23 cellular contexts compared by ENCODE assay signal in the genomic region with DNA sequence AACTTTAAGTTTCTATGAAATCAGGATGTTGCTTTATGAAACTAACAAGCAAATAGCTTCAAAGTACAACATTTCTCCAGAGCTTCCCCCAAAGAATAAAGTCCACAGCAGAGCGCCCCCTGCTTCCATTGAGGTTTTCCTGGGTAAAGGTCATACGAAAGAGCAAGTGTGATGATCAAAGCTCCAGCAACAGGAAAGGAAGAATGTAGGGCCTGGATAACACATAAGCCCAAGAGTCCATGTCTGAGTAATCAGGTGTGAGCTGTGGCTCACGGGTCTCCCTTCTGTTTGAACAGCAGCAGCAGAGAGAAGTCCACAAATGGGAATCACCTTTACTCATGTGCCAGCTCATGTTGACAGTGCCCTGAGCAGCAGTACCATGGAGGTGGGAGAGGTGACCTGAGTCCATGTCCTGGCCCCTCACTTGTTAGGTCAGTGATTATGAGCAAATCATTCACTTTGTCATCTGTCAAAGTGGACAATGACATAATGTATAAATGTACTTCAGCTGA. TPM values are rescaled to one million over a fixed set of nuclear protein-coding genes. Genes with fewer than 3 reads are reported as not detected.
A peak's percentile ranks its signal among the peaks of the same experiment; 100 is the strongest.
DNase-seq lines count a peak whose midpoint lies in the region; ATAC-seq, FAIRE-seq and TF ChIP-seq lines count a peak whose summit lies in the region.
"Had no signal": no experiment of that assay in that cellular context is flagged by ENCODE, and none has a peak within 500 bp of the region (broad histone marks: within the 10 kb centered on the region; RNA-seq: fewer than 3 reads in every experiment).

No MANE protein-coding gene starts in this region.

- H3K9me2 ChIP-seq in hepatocyte (replicated peaks; ENCODE audit: insufficient read depth): no peaks in the 10 kb centered on the region

- no TSS peak for BruUV-seq in HepG2 (replicated peaks; lab: Mats Ljungman, UMichigan)

- TF ChIP-seq POLR2A in HepG2 (IDR thresholded peaks at IDR 0.05; ENCODE audit: insufficient read depth in 1 of 2, low read depth in 2 of 2, low read length in 2 of 2) (no peak), right lobe of liver (IDR thresholded peaks at IDR 0.05) (no peak)

- no peak for TF ChIP-seq RAD21 in HepG2 (CRISPR knock-in tag; IDR thresholded peaks at IDR 0.05)

- TF ChIP-seq EP300 in HepG2 (IDR thresholded peaks at IDR 0.05; ENCODE audit: low read depth in 2 of 2, low read length in 2 of 2) (peak in 1 of 2 experiments; percentile 78; a peak in 2 of 4 replicates), HepG2 (CRISPR knock-in tag; IDR thresholded peaks at IDR 0.05; ENCODE audit: borderline replicate concordance) (no peak)

- H3K9ac ChIP-seq in HepG2 (ENCODE audit: insufficient read depth, low read depth, low read length): no peak overlapping the region
- H3K9ac ChIP-seq: GM23248 had no signal

- H3K79me2 ChIP-seq in HepG2 (ENCODE audit: insufficient read depth, low read length) (no peaks in the 10 kb centered on the region), hepatocyte (no peaks in the 10 kb centered on the region)

- H4K20me1 ChIP-seq in HepG2 (ENCODE audit: insufficient read depth, low read length): no peaks in the 10 kb centered on the region
- no peaks in the 10 kb centered on the region for H4K20me1 ChIP-seq in hepatocyte (ENCODE audit: insufficient read depth, poor library complexity, severe bottlenecking)

- in situ Hi-C loops in HepG2 (cut with HindIII; ENCODE audit: extremely low pct_ligation_motif_present, low pct_unique_long_range_greater_than_20kb): no loop called here

- H3K36me3 ChIP-seq in HepG2 (replicated peaks in 1 of 2; ENCODE audit: control insufficient read depth in 1 of 2, insufficient read depth in 2 of 2, low read length in 2 of 2) (no peaks in the 10 kb centered on the region), right lobe of liver (no peaks in the 10 kb centered on the region), hepatocyte (replicated peaks; ENCODE audit: insufficient read depth, low read depth) (no peaks in the 10 kb centered on the region), left lung (no peaks in the 10 kb centered on the region)
- H3K36me3 ChIP-seq: SJCRH30 had no signal

- H3K4me2 ChIP-seq in HepG2 (ENCODE audit: low read depth, low read length) (no peak overlapping the region), hepatocyte (no peak overlapping the region)

- WGBS in HepG2 (ENCODE audit: low lambda C conversion rate): 0% methylated on average over 3 of the region's 3 CpGs
- WGBS in right lobe of liver (ENCODE audit: insufficient coverage, low coverage, low lambda C conversion rate, missing lambda C conversion rate): 57% methylated on average over 3 of the region's 3 CpGs
- whole genome bisulfite sequencing in hepatocyte (ENCODE audit: low lambda C conversion rate, missing lambda C conversion rate): 70% methylated on average over 3 of the region's 3 CpGs

- H3K4me3 Mint-ChIP-seq in WTC11: no peak overlapping the region
- H3K4me3 Mint-ChIP-seq: IgD-negative memory B cell had no signal

- POLR2A ChIA-PET in HepG2 (lab: Yijun Ruan, JAX): interaction anchor here (1.2 kb wide), 1 partner anchor 50 kb away, joined by 4 read pairs; a partner anchor contains a TSS
- POLR2A ChIA-PET in WTC11 (lab: Charles Lee): interaction anchor here (0.5 to 0.7 kb wide), 2 partner anchors 33 to 887 kb away, joined by 4 to 5 read pairs; a partner anchor contains a TSS

- TF ChIP-seq CTCF in HepG2 (CRISPR knock-in tag; IDR thresholded peaks at IDR 0.05) (peak; percentile 63), right lobe of liver (IDR thresholded peaks at IDR 0.05) (no peak), WTC11 (IDR thresholded peaks at IDR 0.05) (no peak), hepatocyte (IDR thresholded peaks at IDR 0.05; ENCODE audit: poor library complexity) (no peak), left lung (IDR thresholded peaks at IDR 0.05) (no peak)

- H2AFZ ChIP-seq in HepG2 (ENCODE audit: low read length) (no peak overlapping the region), hepatocyte (no peak overlapping the region)
- H2AFZ ChIP-seq: GM23248 had no signal

- peaks cover 6% of the 10 kb centered on the region for H3K36me3 Mint-ChIP-seq in WTC11
- H3K36me3 Mint-ChIP-seq: IgD-negative memory B cell had no signal

- ATAC-seq in HepG2 (peak; percentile 100), right lobe of liver (no peak), WTC11 (peak; percentile 39), left lung (no peak), HG03196 (IDR thresholded peaks at IDR 0.05; ENCODE audit: unreplicated experiment) (no peak)
- ATAC-seq: GM12878, HCT116 had no signal

- peak; percentile 52 for FAIRE-seq in HepG2 (lab: Jason Lieb, UNC)
- FAIRE-seq: A204.1, D721Med, GM12878, HTR-8/SVneo had no signal

- peaks cover 41% of the 10 kb centered on the region for H3K9me3 Mint-ChIP-seq in WTC11

- no peaks in the 10 kb centered on the region for H3K27me3 ChIP-seq in HepG2 (ENCODE audit: control insufficient read depth in 1 of 2, insufficient read depth in 2 of 2, low read length in 2 of 2)
- H3K27me3 ChIP-seq in right lobe of liver: no peaks in the 10 kb centered on the region
- H3K27me3 ChIP-seq in hepatocyte: no peaks in the 10 kb centered on the region
- no peaks in the 10 kb centered on the region for H3K27me3 ChIP-seq in left lung

- H3K27me3 Mint-ChIP-seq in WTC11 (ENCODE audit: low read depth): no peaks in the 10 kb centered on the region

- DNase-seq in HepG2 (ENCODE audit: low spot score) (peak; percentile 87), right lobe of liver (no peak), WTC11 (ENCODE audit: low spot score) (peak; percentile 17), hepatocyte (ENCODE audit: low spot score) (peak; percentile 50), DMS114 treated with DMSO at 0.1 percent for 48 hours (lab: John Stamatoyannopoulos, UW; ENCODE audit: unreplicated experiment) (no peak), retina (no peak), left lung (no peak)
- DNase-seq: DMS79 treated with DMSO at 0.1 percent for 48 hours, GM23248, Karpas-422, NCI-H1694, NCI-H2081, NCI-H2171, NCI-H526, SJCRH30 had no signal

- CTCF ChIA-PET in HepG2 (lab: Yijun Ruan, JAX; ENCODE audit: low intra/inter-chr PET ratio, low total read pairs): no interaction called here
- CTCF ChIA-PET in WTC11 (lab: Charles Lee): interaction anchor here (0.6 to 2.5 kb wide), 35 partner anchors 10 to 472 kb away, joined by 3 to 37 read pairs (median 3); a partner anchor contains a TSS

- no peak overlapping the region for H3K27ac Mint-ChIP-seq in WTC11
- H3K27ac Mint-ChIP-seq: IgD-negative memory B cell had no signal

- no peaks in the 10 kb centered on the region for H3K4me1 Mint-ChIP-seq in WTC11
- H3K4me1 Mint-ChIP-seq: IgD-negative memory B cell had no signal

- intact Hi-C loops in HepG2 (cut with micrococcal nuclease; ENCODE audit: unreplicated experiment) (no loop called here), right lobe of liver (cut with DNase I) (no loop called here), left lung (cut with DNase I) (no loop called here)

- H3K4me3 ChIP-seq in HepG2 (replicated peaks in 1 of 3; ENCODE audit: insufficient read depth in 1 of 3, low read depth in 2 of 3, low read length in 3 of 3) (no peak overlapping the region), right lobe of liver (no peak overlapping the region), hepatocyte (no peak overlapping the region), left lung (no peak overlapping the region)
- H3K4me3 ChIP-seq: GM12878, GM23248, SJCRH30 had no signal

- H3K27ac ChIP-seq in HepG2 (ENCODE audit: extremely low read length, insufficient read depth, low read length): peak overlapping the region; percentile 63
- H3K27ac ChIP-seq in right lobe of liver: no peak overlapping the region
- no peak overlapping the region for H3K27ac ChIP-seq in hepatocyte
- H3K27ac ChIP-seq in left lung: no peak overlapping the region
- H3K27ac ChIP-seq: C4-2B, GM23248, SJCRH30 had no signal

- H3K4me1 ChIP-seq in HepG2 (ENCODE audit: insufficient read depth, low read length) (peaks cover 22% of the 10 kb centered on the region), right lobe of liver (no peaks in the 10 kb centered on the region), hepatocyte (ENCODE audit: insufficient read depth) (no peaks in the 10 kb centered on the region), left lung (no peaks in the 10 kb centered on the region)
- H3K4me1 ChIP-seq: SJCRH30 had no signal

- peaks cover 5% of the 10 kb centered on the region; the same call in 1 of the 2 replicates for H3K9me3 ChIP-seq in HepG2 (ENCODE audit: low read length)
- H3K9me3 ChIP-seq in right lobe of liver: peaks cover 0 to 5% (median 0%) of the 10 kb centered on the region in 4 donors
- no peaks in the 10 kb centered on the region for H3K9me3 ChIP-seq in hepatocyte (ENCODE audit: low read depth)
- peaks cover 0 to 13% of the 10 kb centered on the region in 2 donors for H3K9me3 ChIP-seq in left lung
- H3K9me3 ChIP-seq: SJCRH30 had no signal

RNA-seq across cellular contexts. Expression of a gene that starts 50.5 kb away (rescaled TPM):
- total RNA-seq in HepG2 (2016; rRNA removed; fragmentation: Illumina TruSeq; extraction: Trizol): 56.0 and 81.2 TPM in 2 replicates
- 31.6 and 32.4 TPM in 2 replicates for total RNA-seq in HepG2 (2016; cell fraction: cytosol; rRNA removed; fragmentation: Illumina TruSeq; extraction: Trizol; ENCODE audit: low read depth)
- 55.0 and 77.6 TPM in 2 replicates for total RNA-seq in HepG2 (2016; cell fraction: insoluble cytoplasmic fraction; rRNA removed; fragmentation: Illumina TruSeq; extraction: Trizol)
- 27.6 and 29.5 TPM in 2 replicates for total RNA-seq in HepG2 (2016; cell fraction: membrane; rRNA removed; fragmentation: Illumina TruSeq; extraction: Trizol)
- total RNA-seq in HepG2 (2016; cell fraction: nucleus; rRNA removed; fragmentation: Illumina TruSeq; extraction: Trizol): 66.7 and 77.9 TPM in 2 replicates
- 28.9 and 39.0 TPM in 2 replicates for polyA plus RNA-seq in HepG2 (2011; rRNA removed)
- 29.1 and 33.6 TPM in 2 replicates for polyA plus RNA-seq in HepG2 (2011; cell fraction: cytosol; rRNA removed)
- polyA plus RNA-seq in HepG2 (2011; cell fraction: nucleus; rRNA removed): 31.9 and 36.0 TPM in 2 replicates
- polyA plus RNA-seq in HepG2 (2012): 43.4 and 46.6 TPM in 2 replicates
- 22.3 and 23.5 TPM in 2 replicates for polyA plus RNA-seq in HepG2 (2016; cell fraction: cytosol; fragmentation: Illumina TruSeq; extraction: Trizol; ENCODE audit: low read depth)
- 55.4 and 63.5 TPM in 2 replicates for polyA plus RNA-seq in HepG2 (2016; cell fraction: insoluble cytoplasmic fraction; fragmentation: Illumina TruSeq; extraction: Trizol; ENCODE audit: low read depth)
- polyA plus RNA-seq in HepG2 (2016; cell fraction: membrane; fragmentation: Illumina TruSeq; extraction: Trizol; ENCODE audit: low read depth): 20.8 and 23.1 TPM in 2 replicates
- 123 and 127 TPM in 2 replicates for polyA plus RNA-seq in HepG2 (2016; cell fraction: nucleus; fragmentation: Illumina TruSeq; extraction: Trizol; ENCODE audit: insufficient read depth, low read depth)
- 5.4 and 5.9 TPM in 2 replicates for polyA minus RNA-seq in HepG2 (2011; rRNA and poly(A)+ RNA removed; ENCODE audit: low replicate concordance)
- 11.1 and 11.3 TPM in 2 replicates for polyA minus RNA-seq in HepG2 (2011; cell fraction: cytosol; rRNA and poly(A)+ RNA removed)
- 23.7 and 27.7 TPM in 2 replicates for polyA minus RNA-seq in HepG2 (2011; cell fraction: nucleus; rRNA and poly(A)+ RNA removed)
- 10 to 100 TPM; 29.9 to 52.2 (median 43.9) TPM for total RNA-seq in right lobe of liver
- 72.2 to 84.4 TPM (median 75.7 TPM) in 3 replicates for total RNA-seq in WTC11 (2021)
- total RNA-seq in hepatocyte: 67.4 and 70.0 TPM in 2 replicates
- polyA plus RNA-seq in hepatocyte: 59.9 and 69.2 TPM in 2 replicates
- 10 to 100 TPM; 38.5 to 53.3 TPM for total RNA-seq in left lung

RNA-seq across cellular contexts. Expression of a gene that starts 50.7 kb away (rescaled TPM):
- total RNA-seq in HepG2 (2016; rRNA removed; fragmentation: Illumina TruSeq; extraction: Trizol) (266 and 383 TPM in 2 replicates), right lobe of liver (10 to 100 TPM; 40.9 to 79.5 (median 67.5) TPM), WTC11 (2021) (203 to 228 TPM (median 219 TPM) in 3 replicates), hepatocyte (117 and 118 TPM in 2 replicates), left lung (100 to 1,000 TPM in 1 of 2 donors, 10 to 100 TPM in 1; 65.8 to 111 TPM)
- 61.3 and 61.8 TPM in 2 replicates for total RNA-seq in HepG2 (2016; cell fraction: cytosol; rRNA removed; fragmentation: Illumina TruSeq; extraction: Trizol; ENCODE audit: low read depth)
- total RNA-seq in HepG2 (2016; cell fraction: insoluble cytoplasmic fraction; rRNA removed; fragmentation: Illumina TruSeq; extraction: Trizol): 256 and 402 TPM in 2 replicates
- total RNA-seq in HepG2 (2016; cell fraction: membrane; rRNA removed; fragmentation: Illumina TruSeq; extraction: Trizol): 95.4 and 107 TPM in 2 replicates
- total RNA-seq in HepG2 (2016; cell fraction: nucleus; rRNA removed; fragmentation: Illumina TruSeq; extraction: Trizol): 88.0 and 90.0 TPM in 2 replicates
- polyA plus RNA-seq in HepG2 (2011; rRNA removed) (76.8 and 125 TPM in 2 replicates), hepatocyte (213 and 217 TPM in 2 replicates)
- 66.2 and 82.5 TPM in 2 replicates for polyA plus RNA-seq in HepG2 (2011; cell fraction: cytosol; rRNA removed)
- 17.0 and 19.6 TPM in 2 replicates for polyA plus RNA-seq in HepG2 (2011; cell fraction: nucleus; rRNA removed)
- 114 and 146 TPM in 2 replicates for polyA plus RNA-seq in HepG2 (2012)
- 58.3 and 63.3 TPM in 2 replicates for polyA plus RNA-seq in HepG2 (2016; cell fraction: cytosol; fragmentation: Illumina TruSeq; extraction: Trizol; ENCODE audit: low read depth)
- polyA plus RNA-seq in HepG2 (2016; cell fraction: insoluble cytoplasmic fraction; fragmentation: Illumina TruSeq; extraction: Trizol; ENCODE audit: low read depth): 295 and 339 TPM in 2 replicates
- polyA plus RNA-seq in HepG2 (2016; cell fraction: membrane; fragmentation: Illumina TruSeq; extraction: Trizol; ENCODE audit: low read depth): 78.4 and 83.3 TPM in 2 replicates
- 125 and 126 TPM in 2 replicates for polyA plus RNA-seq in HepG2 (2016; cell fraction: nucleus; fragmentation: Illumina TruSeq; extraction: Trizol; ENCODE audit: insufficient read depth, low read depth)
- 14.4 and 18.8 TPM in 2 replicates for polyA minus RNA-seq in HepG2 (2011; rRNA and poly(A)+ RNA removed; ENCODE audit: low replicate concordance)
- polyA minus RNA-seq in HepG2 (2011; cell fraction: cytosol; rRNA and poly(A)+ RNA removed): 33.7 and 36.6 TPM in 2 replicates
- polyA minus RNA-seq in HepG2 (2011; cell fraction: nucleus; rRNA and poly(A)+ RNA removed): 23.6 and 27.7 TPM in 2 replicates

Comparison
In these comparisons a context has a peak if more than half of its experiments do, and no peak if none do; other contexts are left out.
1. ATAC-seq: peak in HepG2 (single experiment) and WTC11 (single experiment); none in right lobe of liver (0 of 4), left lung (single experiment) and HG03196 (single experiment).
2. DNase-seq: peak in HepG2 (single experiment), WTC11 (single experiment) and hepatocyte (single experiment); none in right lobe of liver (0 of 3), DMS114 treated with DMSO at 0.1 percent for 48 hours (single experiment), retina (single experiment) and left lung (0 of 2).